In genomic region chr4:37890501-37891220, GRCh38 we compare ENCODE assay signal across 8 cellular contexts. TPM values are rescaled to one million over a fixed set of nuclear protein-coding genes. Genes with fewer than 3 reads are reported as not detected.
DNase-seq lines count a peak whose midpoint lies in the region; ATAC-seq and TF ChIP-seq lines count a peak whose summit lies in the region.

Gene TBC1D1 (plus strand): TSS chr4:37891084. CDS start chr4:37902096, 11,012 bp downstream.

- H3K4me1 ChIP-seq in muscle layer of duodenum (ENCODE audit: control insufficient read depth in 1 of 2, insufficient read depth in 2 of 2, low read length in 2 of 2): peaks cover 4 to 17% of the 10 kb centered on the region in 2 donors

- H3K9me3 ChIP-seq in muscle layer of duodenum (ENCODE audit: control insufficient read depth in 1 of 2, low read length in 2 of 2): no peaks in the 10 kb centered on the region

- peaks cover 4% of the 10 kb centered on the region for H3K4me1 Mint-ChIP-seq in endothelial cell (ENCODE audit: unreplicated experiment)
- peaks cover 36 to 56% of the 10 kb centered on the region in 2 donors for H3K4me1 Mint-ChIP-seq in stimulated activated naive B cell treated with anti-CD40 and anti-IgM and Interleukin-4, amounts not matched to agents 10 μg/mL and 1 μg/mL and 100 μg/mL, for 72 hours

- H3K9me3 Mint-ChIP-seq in endothelial cell (ENCODE audit: unreplicated experiment): no peaks in the 10 kb centered on the region
- no peaks in the 10 kb centered on the region for H3K9me3 Mint-ChIP-seq in stimulated activated naive B cell treated with anti-CD40 and anti-IgM and Interleukin-4, amounts not matched to agents 10 μg/mL and 1 μg/mL and 100 μg/mL, for 72 hours

- H3K4me3 ChIP-seq in muscle layer of duodenum (ENCODE audit: low read depth in 1 of 2, low read length in 2 of 2): peak within 1 kb of the TSS; percentile 60 to 85

- DNase-seq in NCI-H1417 (lab: John Stamatoyannopoulos, UW): peak; percentile 57 to 79 (median 77)
- no peak for DNase-seq in NCI-H1417 treated with DMSO at 0.1 percent for 48 hours (lab: John Stamatoyannopoulos, UW)
- peak; percentile 18 for DNase-seq in NCI-H460 (ENCODE audit: extremely low read depth, low read depth)
- DNase-seq in activated CD8-positive, alpha-beta memory T cell treated with anti-CD3 and anti-CD28 coated beads for 24 hours: peak; percentile 84
- DNase-seq in endothelial cell (ENCODE audit: low spot score): peak; percentile 13
- peak; percentile 76 for DNase-seq in stimulated activated naive B cell treated with anti-CD40 and anti-IgM and Interleukin-4, amounts not matched to agents 10 μg/mL and 1 μg/mL and 100 μg/mL, for 72 hours

- peak within 1 kb of the TSS; percentile 84 for H3K4me3 Mint-ChIP-seq in endothelial cell (ENCODE audit: unreplicated experiment)
- peak within 1 kb of the TSS; percentile 80 to 81 for H3K4me3 Mint-ChIP-seq in stimulated activated naive B cell treated with anti-CD40 and anti-IgM and Interleukin-4, amounts not matched to agents 10 μg/mL and 1 μg/mL and 100 μg/mL, for 72 hours

- no peak for TF ChIP-seq CTCF in endothelial cell (IDR thresholded peaks at IDR 0.05; ENCODE audit: unreplicated experiment)

- peak within 1 kb of the TSS; percentile 61 for H3K27ac ChIP-seq in muscle layer of duodenum (ENCODE audit: low read length)

- peaks cover 17% of the 10 kb centered on the region for H3K27me3 Mint-ChIP-seq in endothelial cell (ENCODE audit: unreplicated experiment)
- H3K27me3 Mint-ChIP-seq in stimulated activated naive B cell treated with anti-CD40 and anti-IgM and Interleukin-4, amounts not matched to agents 10 μg/mL and 1 μg/mL and 100 μg/mL, for 72 hours: no peaks in the 10 kb centered on the region

- H3K36me3 ChIP-seq in muscle layer of duodenum (ENCODE audit: control insufficient read depth in 1 of 2, insufficient read depth in 2 of 2, low read length in 2 of 2): no peaks in the 10 kb centered on the region

- H3K27ac Mint-ChIP-seq in endothelial cell (ENCODE audit: unreplicated experiment): no peak within 1 kb of the TSS
- H3K27ac Mint-ChIP-seq in stimulated activated naive B cell treated with anti-CD40 and anti-IgM and Interleukin-4, amounts not matched to agents 10 μg/mL and 1 μg/mL and 100 μg/mL, for 72 hours: peak within 1 kb of the TSS; percentile 95

- H3K36me3 Mint-ChIP-seq in endothelial cell (ENCODE audit: low read depth, unreplicated experiment): no peaks in the 10 kb centered on the region
- peaks cover 0 to 2% of the 10 kb centered on the region in 2 donors for H3K36me3 Mint-ChIP-seq in stimulated activated naive B cell treated with anti-CD40 and anti-IgM and Interleukin-4, amounts not matched to agents 10 μg/mL and 1 μg/mL and 100 μg/mL, for 72 hours

- peak; percentile 31 for ATAC-seq in HG02840 (IDR thresholded peaks at IDR 0.05; ENCODE audit: low FRiP score, unreplicated experiment)
- peak; percentile 47 to 55 for ATAC-seq in stimulated activated naive B cell treated with anti-CD40 and anti-IgM and Interleukin-4, amounts not matched to agents 10 μg/mL and 1 μg/mL and 100 μg/mL, for 72 hours (replicated peaks)

- H3K27me3 ChIP-seq in muscle layer of duodenum (ENCODE audit: low read depth, low read length): no peaks in the 10 kb centered on the region

RNA-seq across cellular contexts. Expression of gene TBC1D1, which starts in this region (rescaled TPM):
- 38.1 and 43.0 TPM in 2 replicates for total RNA-seq in NCI-H460 (2014; rRNA removed; shearing (Covaris generic))
- polyA plus RNA-seq in NCI-H460 (2014; cell fraction: nucleus; rRNA removed): 22.3 and 32.9 TPM in 2 replicates
- 139 TPM for total RNA-seq in endothelial cell (ENCODE audit: unreplicated experiment)
